ENCODE assay signal across 2 cellular contexts in the genomic region with DNA sequence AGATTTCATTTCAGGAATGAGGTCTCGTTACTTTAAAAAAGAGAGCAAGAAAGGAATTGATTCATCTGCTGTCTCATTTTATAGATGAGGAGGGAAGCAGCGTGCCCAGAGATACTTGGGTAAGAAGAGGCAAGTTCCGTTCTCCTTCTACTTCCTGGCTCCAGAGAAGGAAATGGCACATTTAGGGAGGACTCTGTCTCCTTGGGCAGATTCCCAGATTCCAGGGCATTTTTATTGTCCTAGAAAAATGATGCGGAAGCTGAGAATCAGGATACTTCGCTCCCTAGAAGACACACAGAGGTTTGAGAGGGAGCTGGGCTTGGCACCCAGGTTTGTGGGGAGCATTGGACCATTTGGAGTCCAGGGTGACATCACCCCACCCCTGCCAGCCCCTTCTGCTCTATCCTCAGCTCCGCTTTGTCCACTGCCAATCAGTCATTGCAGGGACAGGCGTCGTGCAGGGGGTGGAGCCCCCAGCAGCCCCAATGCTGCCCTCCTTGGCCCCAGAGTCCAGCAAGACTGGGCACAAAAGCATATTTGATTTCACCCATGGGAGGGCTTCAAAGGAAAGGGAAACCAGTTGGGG.
TF ChIP-seq lines count a peak whose summit lies in the region.

No MANE protein-coding gene starts in this region.

TF ChIP-seq in HCT116, 20 proteins besides CTCF, POLR2A, EP300 and RAD21 (continued from another document):
- no peak for TF ChIP-seq CEBPB (IDR thresholded peaks at IDR 0.05; ENCODE audit: low read depth)
- TF ChIP-seq EZH2phosphoT487 (IDR thresholded peaks at IDR 0.05; ENCODE audit: borderline replicate concordance), result no peak
- TF ChIP-seq, protein P1, sequence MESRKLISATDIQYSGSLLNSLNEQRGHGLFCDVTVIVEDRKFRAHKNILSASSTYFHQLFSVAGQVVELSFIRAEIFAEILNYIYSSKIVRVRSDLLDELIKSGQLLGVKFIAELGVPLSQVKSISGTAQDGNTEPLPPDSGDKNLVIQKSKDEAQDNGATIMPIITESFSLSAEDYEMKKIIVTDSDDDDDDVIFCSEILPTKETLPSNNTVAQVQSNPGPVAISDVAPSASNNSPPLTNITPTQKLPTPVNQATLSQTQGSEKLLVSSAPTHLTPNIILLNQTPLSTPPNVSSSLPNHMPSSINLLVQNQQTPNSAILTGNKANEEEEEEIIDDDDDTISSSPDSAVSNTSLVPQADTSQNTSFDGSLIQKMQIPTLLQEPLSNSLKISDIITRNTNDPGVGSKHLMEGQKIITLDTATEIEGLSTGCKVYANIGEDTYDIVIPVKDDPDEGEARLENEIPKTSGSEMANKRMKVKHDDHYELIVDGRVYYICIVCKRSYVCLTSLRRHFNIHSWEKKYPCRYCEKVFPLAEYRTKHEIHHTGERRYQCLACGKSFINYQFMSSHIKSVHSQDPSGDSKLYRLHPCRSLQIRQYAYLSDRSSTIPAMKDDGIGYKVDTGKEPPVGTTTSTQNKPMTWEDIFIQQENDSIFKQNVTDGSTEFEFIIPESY (IDR thresholded peaks at IDR 0.05; ENCODE audit: extremely low read depth, insufficient replicate concordance, low read length), result no peak

TF ChIP-seq in HepG2, 621 proteins besides CTCF, POLR2A, EP300 and RAD21 (continued from another document):
- no peak for TF ChIP-seq EHMT2 (IDR thresholded peaks at IDR 0.05; ENCODE audit: borderline replicate concordance, low read depth, low read length)
- no peak for TF ChIP-seq ZFP36L2 (CRISPR knock-in tag; IDR thresholded peaks at IDR 0.05)
- TF ChIP-seq, protein P2, sequence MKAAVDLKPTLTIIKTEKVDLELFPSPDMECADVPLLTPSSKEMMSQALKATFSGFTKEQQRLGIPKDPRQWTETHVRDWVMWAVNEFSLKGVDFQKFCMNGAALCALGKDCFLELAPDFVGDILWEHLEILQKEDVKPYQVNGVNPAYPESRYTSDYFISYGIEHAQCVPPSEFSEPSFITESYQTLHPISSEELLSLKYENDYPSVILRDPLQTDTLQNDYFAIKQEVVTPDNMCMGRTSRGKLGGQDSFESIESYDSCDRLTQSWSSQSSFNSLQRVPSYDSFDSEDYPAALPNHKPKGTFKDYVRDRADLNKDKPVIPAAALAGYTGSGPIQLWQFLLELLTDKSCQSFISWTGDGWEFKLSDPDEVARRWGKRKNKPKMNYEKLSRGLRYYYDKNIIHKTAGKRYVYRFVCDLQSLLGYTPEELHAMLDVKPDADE (CRISPR knock-in tag; IDR thresholded peaks at IDR 0.05), result no peak
- no peak for TF ChIP-seq ZBTB20 (CRISPR knock-in tag; IDR thresholded peaks at IDR 0.05; ENCODE audit: borderline replicate concordance, low read depth)
TF ChIP-seq in HepG2: peak in this region for 2.
